Comparison of ENCODE assay signal across 22 cellular contexts in the genomic region with DNA sequence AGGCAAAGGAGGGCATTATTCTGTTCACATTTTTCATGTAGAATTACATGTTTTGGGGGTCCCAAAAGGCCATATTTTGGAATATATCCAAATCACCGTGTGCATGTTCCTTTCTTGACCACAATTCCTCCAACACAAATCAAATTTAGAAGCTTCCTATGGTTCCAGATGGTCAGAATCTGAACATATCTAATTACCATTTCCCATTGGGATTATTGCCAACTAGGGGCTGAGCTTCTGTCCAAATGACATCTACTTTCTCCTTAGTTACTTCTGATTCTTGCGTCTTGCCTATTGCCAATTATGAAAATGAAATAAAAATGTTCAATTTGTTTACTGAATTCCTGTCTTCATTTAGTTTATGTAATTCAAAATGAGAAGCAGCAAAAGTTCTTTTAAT.
"Had no signal": no experiment of that assay in that cellular context is flagged by ENCODE, and none has a peak within 500 bp of the region (broad histone marks: within the 10 kb centered on the region; RNA-seq: fewer than 3 reads in every experiment).

No MANE protein-coding gene starts in this region.

- H3K27ac ChIP-seq: esophagus squamous epithelium, gastroesophageal sphincter, left ventricle myocardium inferior, lower lobe of right lung, spleen, thoracic aorta, transverse colon had no signal

- H3K27ac Mint-ChIP-seq: effector memory CD8-positive, alpha-beta T cell; immature natural killer cell; memory B cell; mesothelial cell of epicardium; natural killer cell; stimulated activated memory B cell treated with anti-CD40 and anti-IgM and Interleukin-4, amounts not matched to agents 10 μg/mL and 1 μg/mL and 100 μg/mL, for 72 hours; stimulated activated naive CD8-positive, alpha-beta T cell treated with anti-CD3 and anti-CD28 coated beads, Interleukin-15, Interleukin-2, amounts not matched to agents 100 ng/mL and 50 ng/mL, for 24 hours had no signal

- H3K36me3 ChIP-seq: esophagus squamous epithelium, gastroesophageal sphincter, left ventricle myocardium inferior, lower lobe of right lung, spleen, thoracic aorta, transverse colon had no signal

- H3K27me3 ChIP-seq: esophagus squamous epithelium, gastroesophageal sphincter, spleen, transverse colon had no signal

- H3K36me3 Mint-ChIP-seq: immature natural killer cell; memory B cell; mesothelial cell of epicardium; natural killer cell; stimulated activated memory B cell treated with anti-CD40 and anti-IgM and Interleukin-4, amounts not matched to agents 10 μg/mL and 1 μg/mL and 100 μg/mL, for 72 hours had no signal

- ATAC-seq: effector memory CD8-positive, alpha-beta T cell; gastroesophageal sphincter; left cardiac atrium; lower lobe of right lung; sciatic nerve; stimulated activated memory B cell treated with anti-CD40 and anti-IgM and Interleukin-4, amounts not matched to agents 10 μg/mL and 1 μg/mL and 100 μg/mL, for 72 hours had no signal

- H3K9me3 Mint-ChIP-seq: effector memory CD8-positive, alpha-beta T cell; memory B cell; mesothelial cell of epicardium; natural killer cell; stimulated activated memory B cell treated with anti-CD40 and anti-IgM and Interleukin-4, amounts not matched to agents 10 μg/mL and 1 μg/mL and 100 μg/mL, for 72 hours; stimulated activated naive CD8-positive, alpha-beta T cell treated with anti-CD3 and anti-CD28 coated beads, Interleukin-15, Interleukin-2, amounts not matched to agents 100 ng/mL and 50 ng/mL, for 24 hours had no signal

- H3K4me1 ChIP-seq: esophagus squamous epithelium, gastroesophageal sphincter, left ventricle myocardium inferior, lower lobe of right lung had no signal

- H3K4me3 Mint-ChIP-seq: effector memory CD8-positive, alpha-beta T cell; immature natural killer cell; memory B cell; mesothelial cell of epicardium; natural killer cell; neural crest cell; stimulated activated memory B cell treated with anti-CD40 and anti-IgM and Interleukin-4, amounts not matched to agents 10 μg/mL and 1 μg/mL and 100 μg/mL, for 72 hours; stimulated activated naive CD8-positive, alpha-beta T cell treated with anti-CD3 and anti-CD28 coated beads, Interleukin-15, Interleukin-2, amounts not matched to agents 100 ng/mL and 50 ng/mL, for 24 hours had no signal

- DNase-seq: effector memory CD8-positive, alpha-beta T cell; esophagus squamous epithelium; foreskin fibroblast; immature natural killer cell; kidney; left cardiac atrium; left ventricle myocardium inferior; lower lobe of right lung; natural killer cell; posterior cingulate gyrus; spleen; stimulated activated CD4-positive, alpha-beta T cell treated with anti-CD3 and anti-CD28 coated beads, Interleukin-1b, Interleukin-23, amount 100 ng/mL, for 48 hours; stimulated activated CD4-positive, alpha-beta T cell treated with anti-CD3 and anti-CD28 coated beads, Interleukin-4, amount 100 ng/mL, for 24 hours; transverse colon had no signal

- H3K4me3 ChIP-seq: esophagus squamous epithelium, gastroesophageal sphincter, left ventricle myocardium inferior, lower lobe of right lung, spleen, thoracic aorta, transverse colon had no signal

- H3K4me1 Mint-ChIP-seq: mesothelial cell of epicardium had no signal
